In genomic region chr5:112976432-112977309, GRCh38 we compare ENCODE assay signal across 1 cellular context.
TF ChIP-seq lines count a peak whose summit lies in the region.

Gene DCP2 (plus strand): TSS chr5:112976798. CDS start chr5:112976934, 136 bp downstream.

TF ChIP-seq in K562, 482 proteins besides CTCF, POLR2A, EP300 and RAD21 (continued from another document and continues in another):
- TF ChIP-seq FOXP1 (CRISPR knock-in tag; IDR thresholded peaks at IDR 0.05) (peak; percentile 59; the same call in 1 of the 2 replicates), TEAD1 (CRISPR knock-in tag; IDR thresholded peaks at IDR 0.05) (no peak), MCM3 (IDR thresholded peaks at IDR 0.05) (no peak), MAFF (IDR thresholded peaks at IDR 0.05; ENCODE audit: low read length) (no peak), PATZ1 (CRISPR knock-in tag; IDR thresholded peaks at IDR 0.05; ENCODE audit: borderline replicate concordance) (no peak), SMARCC2 (IDR thresholded peaks at IDR 0.05; ENCODE audit: low read depth) (no peak), HIVEP1 (CRISPR knock-in tag; IDR thresholded peaks at IDR 0.05) (no peak), DLX4 (CRISPR knock-in tag; IDR thresholded peaks at IDR 0.05) (no peak), PHF8 (IDR thresholded peaks at IDR 0.05; ENCODE audit: borderline replicate concordance, low read length) (peak; percentile 93), MTA1 (IDR thresholded peaks at IDR 0.05; ENCODE audit: borderline replicate concordance) (no peak), GATA2 (CRISPR knock-in tag; IDR thresholded peaks at IDR 0.05) (no peak), RBM34 (IDR thresholded peaks at IDR 0.05; ENCODE audit: borderline replicate concordance, insufficient read depth, low read length) (no peak), DMBX1 (CRISPR knock-in tag; IDR thresholded peaks at IDR 0.05; ENCODE audit: borderline replicate concordance) (no peak), NFIC (IDR thresholded peaks at IDR 0.05) (peak; percentile 68), LCOR (CRISPR knock-in tag; IDR thresholded peaks at IDR 0.05) (peak; percentile 58), ZNF133 (CRISPR knock-in tag; IDR thresholded peaks at IDR 0.05) (no peak), SAP30 (IDR thresholded peaks at IDR 0.05; ENCODE audit: borderline replicate concordance, insufficient read depth, low read depth, low read length, poor library complexity, severe bottlenecking) (peak; percentile 49), ZNF431 (CRISPR knock-in tag; IDR thresholded peaks at IDR 0.05) (no peak), ZNF609 (CRISPR knock-in tag; IDR thresholded peaks at IDR 0.05; ENCODE audit: borderline replicate concordance) (no peak), KLF10 (CRISPR knock-in tag; IDR thresholded peaks at IDR 0.05) (no peak), ESRRB (CRISPR knock-in tag; IDR thresholded peaks at IDR 0.05; ENCODE audit: borderline replicate concordance) (no peak), ZNF263 (CRISPR knock-in tag; IDR thresholded peaks at IDR 0.05; ENCODE audit: borderline replicate concordance) (no peak), TRIM24 (IDR thresholded peaks at IDR 0.05) (peak; percentile 22 to 27; a peak in 1 of 4 replicates), ZBTB43 (CRISPR knock-in tag; IDR thresholded peaks at IDR 0.05) (0 out of 2 replicates have a peak, but pooled peaks have one; percentile 26), C11orf30 (IDR thresholded peaks at IDR 0.05; ENCODE audit: low read depth) (peak; percentile 46; the same call in 1 of the 2 replicates), CREM (IDR thresholded peaks at IDR 0.05; ENCODE audit: low read depth) (peak; percentile 44), CREB1 (IDR thresholded peaks at IDR 0.05) (peak; percentile 60), CREB1 (CRISPR knock-in tag; IDR thresholded peaks at IDR 0.05) (peak; percentile 36), ZNF780A (CRISPR knock-in tag; IDR thresholded peaks at IDR 0.05) (no peak), CEBPG (CRISPR knock-in tag; IDR thresholded peaks at IDR 0.05) (no peak), CEBPG (tag; conservative IDR thresholded peaks at IDR 0.05 in 1 of 2, IDR thresholded peaks at IDR 0.05 in 1 of 2) (no peak), ZNF75A (CRISPR knock-in tag; IDR thresholded peaks at IDR 0.05) (no peak), PHB2 (IDR thresholded peaks at IDR 0.05; ENCODE audit: low read depth) (no peak)
- TF ChIP-seq, protein P1, sequence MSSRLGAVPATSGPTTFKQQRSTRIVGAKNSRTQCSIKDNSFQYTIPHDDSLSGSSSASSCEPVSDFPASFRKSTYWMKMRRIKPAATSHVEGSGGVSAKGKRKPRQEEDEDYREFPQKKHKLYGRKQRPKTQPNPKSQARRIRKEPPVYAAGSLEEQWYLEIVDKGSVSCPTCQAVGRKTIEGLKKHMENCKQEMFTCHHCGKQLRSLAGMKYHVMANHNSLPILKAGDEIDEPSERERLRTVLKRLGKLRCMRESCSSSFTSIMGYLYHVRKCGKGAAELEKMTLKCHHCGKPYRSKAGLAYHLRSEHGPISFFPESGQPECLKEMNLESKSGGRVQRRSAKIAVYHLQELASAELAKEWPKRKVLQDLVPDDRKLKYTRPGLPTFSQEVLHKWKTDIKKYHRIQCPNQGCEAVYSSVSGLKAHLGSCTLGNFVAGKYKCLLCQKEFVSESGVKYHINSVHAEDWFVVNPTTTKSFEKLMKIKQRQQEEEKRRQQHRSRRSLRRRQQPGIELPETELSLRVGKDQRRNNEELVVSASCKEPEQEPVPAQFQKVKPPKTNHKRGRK (tag; IDR thresholded peaks at IDR 0.05): no peak
- TF ChIP-seq, protein P2, sequence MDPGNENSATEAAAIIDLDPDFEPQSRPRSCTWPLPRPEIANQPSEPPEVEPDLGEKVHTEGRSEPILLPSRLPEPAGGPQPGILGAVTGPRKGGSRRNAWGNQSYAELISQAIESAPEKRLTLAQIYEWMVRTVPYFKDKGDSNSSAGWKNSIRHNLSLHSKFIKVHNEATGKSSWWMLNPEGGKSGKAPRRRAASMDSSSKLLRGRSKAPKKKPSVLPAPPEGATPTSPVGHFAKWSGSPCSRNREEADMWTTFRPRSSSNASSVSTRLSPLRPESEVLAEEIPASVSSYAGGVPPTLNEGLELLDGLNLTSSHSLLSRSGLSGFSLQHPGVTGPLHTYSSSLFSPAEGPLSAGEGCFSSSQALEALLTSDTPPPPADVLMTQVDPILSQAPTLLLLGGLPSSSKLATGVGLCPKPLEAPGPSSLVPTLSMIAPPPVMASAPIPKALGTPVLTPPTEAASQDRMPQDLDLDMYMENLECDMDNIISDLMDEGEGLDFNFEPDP (CRISPR knock-in tag; IDR thresholded peaks at IDR 0.05): no peak
- TF ChIP-seq, protein P3, sequence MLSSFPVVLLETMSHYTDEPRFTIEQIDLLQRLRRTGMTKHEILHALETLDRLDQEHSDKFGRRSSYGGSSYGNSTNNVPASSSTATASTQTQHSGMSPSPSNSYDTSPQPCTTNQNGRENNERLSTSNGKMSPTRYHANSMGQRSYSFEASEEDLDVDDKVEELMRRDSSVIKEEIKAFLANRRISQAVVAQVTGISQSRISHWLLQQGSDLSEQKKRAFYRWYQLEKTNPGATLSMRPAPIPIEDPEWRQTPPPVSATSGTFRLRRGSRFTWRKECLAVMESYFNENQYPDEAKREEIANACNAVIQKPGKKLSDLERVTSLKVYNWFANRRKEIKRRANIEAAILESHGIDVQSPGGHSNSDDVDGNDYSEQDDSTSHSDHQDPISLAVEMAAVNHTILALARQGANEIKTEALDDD (IDR thresholded peaks at IDR 0.05): no peak
- TF ChIP-seq, protein P4, sequence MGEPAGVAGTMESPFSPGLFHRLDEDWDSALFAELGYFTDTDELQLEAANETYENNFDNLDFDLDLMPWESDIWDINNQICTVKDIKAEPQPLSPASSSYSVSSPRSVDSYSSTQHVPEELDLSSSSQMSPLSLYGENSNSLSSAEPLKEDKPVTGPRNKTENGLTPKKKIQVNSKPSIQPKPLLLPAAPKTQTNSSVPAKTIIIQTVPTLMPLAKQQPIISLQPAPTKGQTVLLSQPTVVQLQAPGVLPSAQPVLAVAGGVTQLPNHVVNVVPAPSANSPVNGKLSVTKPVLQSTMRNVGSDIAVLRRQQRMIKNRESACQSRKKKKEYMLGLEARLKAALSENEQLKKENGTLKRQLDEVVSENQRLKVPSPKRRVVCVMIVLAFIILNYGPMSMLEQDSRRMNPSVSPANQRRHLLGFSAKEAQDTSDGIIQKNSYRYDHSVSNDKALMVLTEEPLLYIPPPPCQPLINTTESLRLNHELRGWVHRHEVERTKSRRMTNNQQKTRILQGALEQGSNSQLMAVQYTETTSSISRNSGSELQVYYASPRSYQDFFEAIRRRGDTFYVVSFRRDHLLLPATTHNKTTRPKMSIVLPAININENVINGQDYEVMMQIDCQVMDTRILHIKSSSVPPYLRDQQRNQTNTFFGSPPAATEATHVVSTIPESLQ (CRISPR knock-in tag; IDR thresholded peaks at IDR 0.05): 0 out of 2 replicates have a peak, but pooled peaks have one; percentile 57
- TF ChIP-seq, protein P5, sequence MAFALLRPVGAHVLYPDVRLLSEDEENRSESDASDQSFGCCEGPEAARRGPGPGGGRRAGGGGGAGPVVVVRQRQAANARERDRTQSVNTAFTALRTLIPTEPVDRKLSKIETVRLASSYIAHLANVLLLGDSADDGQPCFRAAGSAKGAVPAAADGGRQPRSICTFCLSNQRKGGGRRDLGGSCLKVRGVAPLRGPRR (CRISPR knock-in tag; IDR thresholded peaks at IDR 0.05): no peak
- TF ChIP-seq, protein P6, sequence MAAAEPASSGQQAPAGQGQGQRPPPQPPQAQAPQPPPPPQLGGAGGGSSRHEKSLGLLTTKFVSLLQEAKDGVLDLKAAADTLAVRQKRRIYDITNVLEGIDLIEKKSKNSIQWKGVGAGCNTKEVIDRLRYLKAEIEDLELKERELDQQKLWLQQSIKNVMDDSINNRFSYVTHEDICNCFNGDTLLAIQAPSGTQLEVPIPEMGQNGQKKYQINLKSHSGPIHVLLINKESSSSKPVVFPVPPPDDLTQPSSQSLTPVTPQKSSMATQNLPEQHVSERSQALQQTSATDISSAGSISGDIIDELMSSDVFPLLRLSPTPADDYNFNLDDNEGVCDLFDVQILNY (CRISPR knock-in tag; IDR thresholded peaks at IDR 0.05): no peak; the same call in 1 of the 2 replicates
- TF ChIP-seq, protein P7, sequence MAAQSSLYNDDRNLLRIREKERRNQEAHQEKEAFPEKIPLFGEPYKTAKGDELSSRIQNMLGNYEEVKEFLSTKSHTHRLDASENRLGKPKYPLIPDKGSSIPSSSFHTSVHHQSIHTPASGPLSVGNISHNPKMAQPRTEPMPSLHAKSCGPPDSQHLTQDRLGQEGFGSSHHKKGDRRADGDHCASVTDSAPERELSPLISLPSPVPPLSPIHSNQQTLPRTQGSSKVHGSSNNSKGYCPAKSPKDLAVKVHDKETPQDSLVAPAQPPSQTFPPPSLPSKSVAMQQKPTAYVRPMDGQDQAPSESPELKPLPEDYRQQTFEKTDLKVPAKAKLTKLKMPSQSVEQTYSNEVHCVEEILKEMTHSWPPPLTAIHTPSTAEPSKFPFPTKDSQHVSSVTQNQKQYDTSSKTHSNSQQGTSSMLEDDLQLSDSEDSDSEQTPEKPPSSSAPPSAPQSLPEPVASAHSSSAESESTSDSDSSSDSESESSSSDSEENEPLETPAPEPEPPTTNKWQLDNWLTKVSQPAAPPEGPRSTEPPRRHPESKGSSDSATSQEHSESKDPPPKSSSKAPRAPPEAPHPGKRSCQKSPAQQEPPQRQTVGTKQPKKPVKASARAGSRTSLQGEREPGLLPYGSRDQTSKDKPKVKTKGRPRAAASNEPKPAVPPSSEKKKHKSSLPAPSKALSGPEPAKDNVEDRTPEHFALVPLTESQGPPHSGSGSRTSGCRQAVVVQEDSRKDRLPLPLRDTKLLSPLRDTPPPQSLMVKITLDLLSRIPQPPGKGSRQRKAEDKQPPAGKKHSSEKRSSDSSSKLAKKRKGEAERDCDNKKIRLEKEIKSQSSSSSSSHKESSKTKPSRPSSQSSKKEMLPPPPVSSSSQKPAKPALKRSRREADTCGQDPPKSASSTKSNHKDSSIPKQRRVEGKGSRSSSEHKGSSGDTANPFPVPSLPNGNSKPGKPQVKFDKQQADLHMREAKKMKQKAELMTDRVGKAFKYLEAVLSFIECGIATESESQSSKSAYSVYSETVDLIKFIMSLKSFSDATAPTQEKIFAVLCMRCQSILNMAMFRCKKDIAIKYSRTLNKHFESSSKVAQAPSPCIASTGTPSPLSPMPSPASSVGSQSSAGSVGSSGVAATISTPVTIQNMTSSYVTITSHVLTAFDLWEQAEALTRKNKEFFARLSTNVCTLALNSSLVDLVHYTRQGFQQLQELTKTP (IDR thresholded peaks at IDR 0.05; ENCODE audit: low read depth in 1 of 2, partially characterized antibody in 2 of 2): peak in 1 of 2 experiments; percentile 18
